8 cellular contexts compared by ENCODE assay signal in genomic region chr12:95882873-95883272, GRCh38. TPM values are rescaled to one million over a fixed set of nuclear protein-coding genes. Genes with fewer than 3 reads are reported as not detected.
"Had no signal": no experiment of that assay in that cellular context is flagged by ENCODE, and none has a peak within 500 bp of the region (broad histone marks: within the 10 kb centered on the region; RNA-seq: fewer than 3 reads in every experiment).

No MANE protein-coding gene starts in this region.

- DNase-seq: GOT3, H7 had no signal

- H3K4me3 ChIP-seq: HAP-1 had no signal

- H3K27ac Mint-ChIP-seq: HFFc6 had no signal

- H3K9me3 ChIP-seq: HAP-1 had no signal

- H3K9me3 Mint-ChIP-seq: HFFc6 had no signal

- H3K36me3 ChIP-seq: HAP-1 had no signal

- H3K27ac ChIP-seq: HL-60 had no signal

- H3K4me3 Mint-ChIP-seq: HFFc6 had no signal

- ATAC-seq: HCT116 had no signal

- H3K4me1 ChIP-seq: HAP-1 had no signal

RNA-seq across cellular contexts. Expression of gene CCDC38, which starts 59.5 kb away (rescaled TPM):
- total RNA-seq: H7, HFFc6, HT1080, IMR-90 had no signal
- polyA plus RNA-seq: IMR-90 had no signal
